19 cellular contexts compared by ENCODE assay signal in the genomic region with DNA sequence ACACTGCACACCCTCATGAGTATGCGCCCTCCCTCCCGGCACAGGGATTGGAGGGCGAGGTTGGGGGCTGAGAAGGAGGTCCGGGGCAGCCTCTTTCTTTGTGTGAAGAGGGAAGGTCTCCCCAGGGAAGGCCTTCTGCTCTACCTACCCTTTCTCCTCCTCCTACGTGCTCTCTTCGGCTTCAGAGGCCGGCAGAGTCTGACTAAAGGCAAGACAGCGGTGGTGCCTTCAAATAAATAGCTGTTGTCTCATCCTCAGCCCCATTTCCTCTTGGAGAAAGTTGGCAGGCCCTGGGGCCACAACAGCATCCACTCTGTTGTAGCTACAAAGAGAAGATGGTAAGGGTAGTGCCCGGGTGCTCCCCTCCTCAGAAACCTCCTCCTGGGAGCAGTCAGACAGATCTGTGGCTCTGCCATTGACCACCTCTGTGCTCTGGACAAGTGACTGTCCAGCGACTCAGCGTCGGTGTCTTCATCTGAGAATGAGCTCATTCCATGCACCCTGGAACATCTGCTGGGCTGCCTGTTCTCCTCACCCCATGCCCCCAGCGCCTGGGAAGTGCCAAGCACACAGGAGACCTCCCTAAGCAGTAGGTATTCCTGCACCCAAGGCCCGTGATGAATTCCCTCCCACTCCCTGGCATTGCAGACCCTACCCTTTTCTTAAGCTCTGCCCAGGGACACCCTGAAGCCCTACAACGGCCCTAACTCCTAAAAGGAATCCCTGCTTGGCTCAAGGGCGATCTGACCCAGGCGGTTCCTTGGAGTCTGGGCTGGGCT.
DNase-seq lines count a peak whose midpoint lies in the region; ATAC-seq, FAIRE-seq and TF ChIP-seq lines count a peak whose summit lies in the region.
"Had no signal": no experiment of that assay in that cellular context is flagged by ENCODE, and none has a peak within 500 bp of the region (broad histone marks: within the 10 kb centered on the region; RNA-seq: fewer than 3 reads in every experiment).

No MANE protein-coding gene starts in this region.

- no peaks in the 10 kb centered on the region for H3K36me3 Mint-ChIP-seq in activated T-helper 17 cell treated with anti-CD3 and anti-CD28 coated beads, Interleukin-2, amount 50 U/mL, for 72 hours (ENCODE audit: low read depth)

- no peaks in the 10 kb centered on the region for H3K36me3 ChIP-seq in thyroid gland

- no peaks in the 10 kb centered on the region for H3K9me3 ChIP-seq in thyroid gland

- H3K27me3 ChIP-seq in thyroid gland, result no peaks in the 10 kb centered on the region

- H3K9me3 Mint-ChIP-seq in activated T-helper 17 cell treated with anti-CD3 and anti-CD28 coated beads, Interleukin-2, amount 50 U/mL, for 72 hours, result no peaks in the 10 kb centered on the region
- H3K9me3 Mint-ChIP-seq: activated naive CD4-positive, alpha-beta T cell treated with anti-CD3 and anti-CD28 coated beads for 36 hours had no signal

- DNase-seq in EL (peak; percentile 35), HTR-8/SVneo (ENCODE audit: insufficient read length, low spot score) (peak; percentile 23), fibroblast of peridontal ligament (ENCODE audit: extremely low read depth) (peak; percentile 5), sciatic nerve (ENCODE audit: low spot score) (peak; percentile 34), thyroid gland (no peak)
- DNase-seq: activated CD4-positive, alpha-beta T cell treated with anti-CD3 and anti-CD28 coated beads, Interleukin-2, amount 50 U/mL, for 4 hours; activated naive CD4-positive, alpha-beta T cell treated with anti-CD3 and anti-CD28 coated beads for 36 hours; caudate nucleus; foreskin keratinocyte; GOT3; mammary epithelial cell; NCI-H187; NCI-H748 treated with DMSO at 0.1 percent for 48 hours; stimulated activated CD4-positive, alpha-beta T cell treated with anti-CD3 and anti-CD28 coated beads, Interleukin-4, amount 100 ng/mL, for 24 hours; stimulated activated naive CD8-positive, alpha-beta T cell treated with anti-CD3 and anti-CD28 coated beads, Interleukin-15, Interleukin-2, amounts not matched to agents 100 U/mL and 50 U/mL, for 24 hours had no signal

- FAIRE-seq in HTR-8/SVneo (lab: Jason Lieb, UNC), result no peak
- FAIRE-seq: endothelial cell of umbilical vein had no signal

- H3K27ac Mint-ChIP-seq in activated T-helper 17 cell treated with anti-CD3 and anti-CD28 coated beads, Interleukin-2, amount 50 U/mL, for 72 hours, result no peak overlapping the region
- H3K27ac Mint-ChIP-seq: activated naive CD4-positive, alpha-beta T cell treated with anti-CD3 and anti-CD28 coated beads for 36 hours; B cell had no signal

- no peak for TF ChIP-seq POLR2A in thyroid gland (IDR thresholded peaks at IDR 0.05)

- H3K4me1 ChIP-seq in thyroid gland, result no peaks in the 10 kb centered on the region
- H3K4me1 ChIP-seq: foreskin keratinocyte had no signal

- H3K27ac ChIP-seq in thyroid gland, result no peak overlapping the region
- H3K27ac ChIP-seq: foreskin keratinocyte had no signal

- no peak for ATAC-seq in sciatic nerve
- no peak for ATAC-seq in activated T-helper 17 cell treated with anti-CD3 and anti-CD28 coated beads, Interleukin-2, amount 50 U/mL, for 72 hours (replicated peaks)
- ATAC-seq in GM18858 (IDR thresholded peaks at IDR 0.05; ENCODE audit: unreplicated experiment), result no peak
- ATAC-seq: foreskin keratinocyte; stimulated activated naive CD8-positive, alpha-beta T cell treated with anti-CD3 and anti-CD28 coated beads, Interleukin-15, Interleukin-2, amounts not matched to agents 100 U/mL and 50 U/mL, for 24 hours had no signal

- TF ChIP-seq CTCF in thyroid gland (IDR thresholded peaks at IDR 0.05), result no peak

- no peak overlapping the region for H3K4me3 Mint-ChIP-seq in activated T-helper 17 cell treated with anti-CD3 and anti-CD28 coated beads, Interleukin-2, amount 50 U/mL, for 72 hours
- H3K4me3 Mint-ChIP-seq: activated naive CD4-positive, alpha-beta T cell treated with anti-CD3 and anti-CD28 coated beads for 36 hours; B cell had no signal

- peaks cover 3% of the 10 kb centered on the region for H3K27me3 Mint-ChIP-seq in activated T-helper 17 cell treated with anti-CD3 and anti-CD28 coated beads, Interleukin-2, amount 50 U/mL, for 72 hours

- no peaks in the 10 kb centered on the region for H3K4me1 Mint-ChIP-seq in activated T-helper 17 cell treated with anti-CD3 and anti-CD28 coated beads, Interleukin-2, amount 50 U/mL, for 72 hours
- H3K4me1 Mint-ChIP-seq: B cell had no signal

- WGBS in thyroid gland, 2 donors, result 73 to 90% methylated on average over 14 of the region's 17 CpGs

- intact Hi-C loops in sciatic nerve (cut with DNase I), result no loop called here
- intact Hi-C loops in thyroid gland (cut with DNase I), result no loop called here

- no peak overlapping the region for H3K4me3 ChIP-seq in thyroid gland (replicated peaks in 1 of 3)

Comparison
In these comparisons a context has a peak if more than half of its experiments do, and no peak if none do; other contexts are left out.
1. DNase-seq: peak in EL (single experiment), HTR-8/SVneo (single experiment), fibroblast of peridontal ligament (single experiment) and sciatic nerve (single experiment); none in thyroid gland (0 of 2).